ENCODE assay signal across 16 cellular contexts in the genomic region with DNA sequence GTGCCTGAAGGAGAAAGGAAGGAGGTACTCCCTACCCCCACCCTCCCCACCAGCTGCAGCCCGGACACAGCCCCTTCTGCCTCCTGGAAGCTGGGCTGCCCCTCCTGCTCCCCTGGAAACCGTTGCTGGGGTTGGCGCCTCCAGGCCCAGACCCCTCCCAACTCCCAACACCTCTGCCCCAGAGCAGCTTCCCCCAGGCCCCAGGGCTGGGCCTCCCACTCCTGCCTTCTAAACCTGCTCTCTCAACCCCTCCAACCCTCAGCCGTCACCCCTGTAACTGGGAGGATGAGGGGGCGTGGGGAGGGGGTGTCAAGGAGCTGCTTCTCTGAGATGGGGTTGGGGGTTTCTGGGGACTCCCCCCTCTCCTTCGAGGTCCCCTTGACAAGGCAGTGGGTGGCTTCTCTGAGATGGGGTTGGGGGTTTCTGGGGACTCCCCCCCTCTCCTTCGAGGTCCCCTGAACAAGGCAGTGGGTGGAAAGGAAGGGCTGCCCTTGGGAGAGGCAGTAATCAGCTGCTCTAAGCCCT.
"Had no signal": no experiment of that assay in that cellular context is flagged by ENCODE, and none has a peak within 500 bp of the region (broad histone marks: within the 10 kb centered on the region; RNA-seq: fewer than 3 reads in every experiment).

No MANE protein-coding gene starts in this region.

- H3K27ac ChIP-seq: adrenal gland, esophagus muscularis mucosa, tibial nerve had no signal

- H3K9me3 ChIP-seq: adrenal gland, esophagus muscularis mucosa, mucosa of descending colon, tibial nerve had no signal

- H3K4me2 ChIP-seq: smooth muscle cell had no signal

- DNase-seq: activated B cell treated with CpG ODN at 0.5 μM for 24 hours; activated CD4-positive, alpha-beta T cell treated with anti-CD3 and anti-CD28 coated beads, Interleukin-2, amount 10 ng/mL, durations not matched to agents 24 days and 14 days; activated naive CD4-positive, alpha-beta T cell treated with anti-CD3 and anti-CD28 coated beads, Interleukin-2, amount 50 U/mL, for 16 hours; activated T-cell treated with anti-CD3 and anti-CD28 coated beads for 4 hours; cerebellar nuclear complex; left cardiac atrium; mammary epithelial cell; mucosa of descending colon had no signal

- H3K27ac Mint-ChIP-seq: activated B cell treated with CpG ODN at 0.5 μM for 24 hours; activated CD4-positive, alpha-beta T cell treated with anti-CD3 and anti-CD28 coated beads, Interleukin-2, amount 10 ng/mL, durations not matched to agents 24 days and 14 days; activated T-helper 2 cell treated with anti-CD3 and anti-CD28 coated beads, Interferon-gamma antibody, Interleukin-2, Interleukin-4, amounts not matched to agents 10 μg/mL and 5 μg/mL and 100 μg/mL, durations not matched to agents 14 hours and 24 hours and 36 hours; immature natural killer cell; T-helper 1 cell treated with Interleukin-12 subunit alpha and Interleukin-12 subunit beta and Interleukin-4 antibody, amounts not matched to agents 30 μg/mL and 1 μg/mL, for 36 hours had no signal

- H3K36me3 Mint-ChIP-seq: immature natural killer cell had no signal

- H3K4me3 ChIP-seq: adrenal gland, esophagus muscularis mucosa, mucosa of descending colon, smooth muscle cell, tibial nerve had no signal

- ATAC-seq: left cardiac atrium; mucosa of descending colon; naive thymus-derived CD8-positive, alpha-beta T cell had no signal

- H3K36me3 ChIP-seq: adrenal gland, esophagus muscularis mucosa, tibial nerve had no signal

- H3K9me3 Mint-ChIP-seq: activated B cell treated with CpG ODN at 0.5 μM for 24 hours; activated CD4-positive, alpha-beta T cell treated with anti-CD3 and anti-CD28 coated beads, Interleukin-2, amount 10 ng/mL, durations not matched to agents 24 days and 14 days; activated T-helper 2 cell treated with anti-CD3 and anti-CD28 coated beads, Interferon-gamma antibody, Interleukin-2, Interleukin-4, amounts not matched to agents 10 μg/mL and 5 μg/mL and 100 μg/mL, durations not matched to agents 14 hours and 24 hours and 36 hours; immature natural killer cell; T-helper 1 cell treated with Interleukin-12 subunit alpha and Interleukin-12 subunit beta and Interleukin-4 antibody, amounts not matched to agents 30 μg/mL and 1 μg/mL, for 36 hours had no signal
